8 cellular contexts compared by ENCODE assay signal in the genomic region with DNA sequence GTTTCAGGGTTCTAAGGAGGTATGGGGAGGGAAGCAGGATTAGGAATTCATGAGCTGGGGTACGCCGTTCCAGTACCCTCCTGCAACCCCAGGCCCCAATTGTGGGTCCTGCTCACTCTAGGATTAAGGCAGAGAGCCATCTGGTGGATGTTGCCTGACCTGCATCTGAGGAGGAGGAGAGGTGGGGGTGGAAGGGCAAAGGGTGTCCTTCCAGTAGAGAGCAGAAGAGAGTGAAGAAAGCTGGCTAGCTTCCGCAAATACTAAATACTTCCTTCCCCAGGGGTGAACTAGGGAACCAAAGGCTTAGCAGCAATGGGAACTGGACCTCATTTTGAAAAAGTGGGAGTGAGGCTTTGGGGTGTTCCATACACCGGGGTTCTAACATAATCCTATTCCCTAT. TPM values are rescaled to one million over a fixed set of nuclear protein-coding genes. Genes with fewer than 3 reads are reported as not detected.
A peak's percentile ranks its signal among the peaks of the same experiment; 100 is the strongest.
DNase-seq lines count a peak whose midpoint lies in the region; ATAC-seq and TF ChIP-seq lines count a peak whose summit lies in the region.

No MANE protein-coding gene starts in this region.

- peak overlapping the region in 1 of 2 donors; percentile 81 for H3K27ac ChIP-seq in left lung

- H3K4me1 ChIP-seq in left lung = peaks cover 7 to 17% of the 10 kb centered on the region in 2 donors

- TF ChIP-seq CTCF in AG09309 (IDR thresholded peaks at IDR 0.05; ENCODE audit: control insufficient read depth, insufficient read depth, low read depth, low read length, missing control alignments) (peak; percentile 89), choroid plexus epithelial cell (conservative IDR thresholded peaks at IDR 0.05; ENCODE audit: low read depth, low read length) (peak; percentile 90), left lung (IDR thresholded peaks at IDR 0.05) (peak; percentile 88 to 91)

- peak; percentile 53 for ATAC-seq in GM19397 (IDR thresholded peaks at IDR 0.05; ENCODE audit: unreplicated experiment)
- ATAC-seq in left lung = peak; percentile 98

- H3K4me3 ChIP-seq in AG09309 (ENCODE audit: control insufficient read depth, low read depth, low read length) (no peak overlapping the region), choroid plexus epithelial cell (ENCODE audit: low read depth, low read length) (no peak overlapping the region), left lung (no peak overlapping the region)

- H3K9me3 ChIP-seq in left lung = no peaks in the 10 kb centered on the region

- intact Hi-C loops in left lung (cut with DNase I) = loop anchor here in 1 of 2 donors (5.0 kb wide), 1 partner anchor 64 kb away; no protein-coding TSS in a partner anchor

- DNase-seq in AG09309 (ENCODE audit: low read depth) = no peak
- peak; percentile 65 for DNase-seq in NCI-H2196 (lab: John Stamatoyannopoulos, UW; ENCODE audit: unreplicated experiment)
- peak; percentile 66 to 79 for DNase-seq in activated CD4-positive, alpha-beta T cell treated with anti-CD3 and anti-CD28 coated beads for 4 hours
- DNase-seq in choroid plexus epithelial cell (ENCODE audit: low read depth) = peak; percentile 79
- DNase-seq in left lung = peak in 1 of 2 donors; percentile 78
- DNase-seq in stimulated activated CD4-positive, alpha-beta T cell treated with anti-CD3 and anti-CD28 coated beads, Interleukin-4, amount 100 ng/mL, for 4 hours = peak; percentile 56 to 64
- DNase-seq in OCI-M2 (lab: John Stamatoyannopoulos, UW; ENCODE audit: unreplicated experiment) = no peak

- H3K27me3 ChIP-seq in left lung = no peaks in the 10 kb centered on the region

- H3K36me3 ChIP-seq in left lung = peaks cover 0 to 41% of the 10 kb centered on the region in 2 donors

RNA-seq across cellular contexts. Expression of gene LRRC51, which starts 10.6 kb away (rescaled TPM):
- 10 to 100 TPM in 1 of 2 donors, 1 to 10 TPM in 1; 6.7 to 13.0 TPM for total RNA-seq in left lung

RNA-seq across cellular contexts. Expression of gene NUMA1, which starts 10.9 kb away (rescaled TPM):
- total RNA-seq in left lung = 100 to 1,000 TPM; 144 to 174 TPM

RNA-seq across cellular contexts. Expression of gene LAMTOR1, which starts 11.8 kb away (rescaled TPM):
- 100 to 1,000 TPM; 101 to 118 TPM for total RNA-seq in left lung

RNA-seq across cellular contexts. Expression of gene TOMT, which starts 14.4 kb away (rescaled TPM):
- total RNA-seq in left lung = not detected

RNA-seq across cellular contexts. Expression of gene ANAPC15, which starts 21.2 kb away (rescaled TPM):
- total RNA-seq in left lung = 10 to 100 TPM; 27.1 to 29.3 TPM

Comparison
In these comparisons a context has a peak if more than half of its experiments do, and no peak if none do; other contexts are left out.
1. DNase-seq: peak in NCI-H2196 (single experiment), activated CD4-positive, alpha-beta T cell treated with anti-CD3 and anti-CD28 coated beads for 4 hours (2 of 2), choroid plexus epithelial cell (single experiment) and stimulated activated CD4-positive, alpha-beta T cell treated with anti-CD3 and anti-CD28 coated beads, Interleukin-4, amount 100 ng/mL, for 4 hours (2 of 2); none in AG09309 (single experiment) and OCI-M2 (single experiment).
2. Peak in every context shown above with its lines, with median percentiles within 50 percentile points of each other: CTCF ChIP-seq.